In genomic region chr11:9615031-9615451, GRCh38 we compare ENCODE assay signal across 8 cellular contexts.
A peak's percentile ranks its signal among the peaks of the same experiment; 100 is the strongest.
DNase-seq lines count a peak whose midpoint lies in the region; ATAC-seq and TF ChIP-seq lines count a peak whose summit lies in the region.

No MANE protein-coding gene starts in this region.

- H3K4me3 ChIP-seq in brain microvascular endothelial cell (ENCODE audit: low read depth, low read length) = no peak overlapping the region
- H3K4me3 ChIP-seq in parathyroid adenoma (ENCODE audit: low read depth, low read length) = no peak overlapping the region

- H3K27ac ChIP-seq in brain microvascular endothelial cell (peak overlapping the region; percentile 94), parathyroid adenoma (no peak overlapping the region)

- H3K36me3 ChIP-seq in brain microvascular endothelial cell (replicated peaks) = no peaks in the 10 kb centered on the region
- no peaks in the 10 kb centered on the region for H3K36me3 ChIP-seq in parathyroid adenoma (ENCODE audit: control insufficient read depth, insufficient read depth, low read length)

- ATAC-seq in GM21367 (IDR thresholded peaks at IDR 0.05; ENCODE audit: unreplicated experiment) (peak; percentile 45), HG03521 (IDR thresholded peaks at IDR 0.05; ENCODE audit: unreplicated experiment) (peak; percentile 45)

- no peak overlapping the region for H3K9ac ChIP-seq in parathyroid adenoma

- no peaks in the 10 kb centered on the region for H3K9me3 ChIP-seq in parathyroid adenoma (ENCODE audit: control insufficient read depth, low read length)

- H3K79me2 ChIP-seq in parathyroid adenoma = no peaks in the 10 kb centered on the region

- peak; percentile 76 for DNase-seq in GM10266 (ENCODE audit: extremely low spot score)
- no peak for DNase-seq in brain microvascular endothelial cell
- DNase-seq in D341Med (ENCODE audit: low spot score) = no peak
- no peak for DNase-seq in NCI-H69 (lab: John Stamatoyannopoulos, UW)
- DNase-seq in DMS114 treated with DMSO at 0.1 percent for 48 hours (lab: John Stamatoyannopoulos, UW; ENCODE audit: unreplicated experiment) = no peak

- peak overlapping the region; percentile 33 for H2AFZ ChIP-seq in parathyroid adenoma

- in situ Hi-C loops in brain microvascular endothelial cell (cut with HindIII; ENCODE audit: low pct_ligation_motif_present, low sequenced_read_pairs) = no loop called here

- H3K27me3 ChIP-seq in brain microvascular endothelial cell (replicated peaks) = no peaks in the 10 kb centered on the region
- H3K27me3 ChIP-seq in parathyroid adenoma (ENCODE audit: control insufficient read depth, insufficient read depth, low read length) = no peaks in the 10 kb centered on the region

- TF ChIP-seq CTCF in GM10266 (IDR thresholded peaks at IDR 0.05; ENCODE audit: control insufficient read depth, insufficient read depth, low read depth, missing control alignments) (no peak), brain microvascular endothelial cell (IDR thresholded peaks at IDR 0.05; ENCODE audit: low read depth, low read length, missing control alignments) (no peak), parathyroid adenoma (IDR thresholded peaks at IDR 0.05) (no peak)

- no peak overlapping the region for H3K4me2 ChIP-seq in parathyroid adenoma (ENCODE audit: low read length)

- peaks cover 4% of the 10 kb centered on the region for H3K4me1 ChIP-seq in parathyroid adenoma
